17 cellular contexts compared by ENCODE assay signal in genomic region chr21:42760361-42760970, GRCh38.
DNase-seq lines count a peak whose midpoint lies in the region; ATAC-seq and TF ChIP-seq lines count a peak whose summit lies in the region.
"Had no signal": no experiment of that assay in that cellular context is flagged by ENCODE, and none has a peak within 500 bp of the region (broad histone marks: within the 10 kb centered on the region; RNA-seq: fewer than 3 reads in every experiment).

No MANE protein-coding gene starts in this region.

- H4K20me1 ChIP-seq in hepatocyte (ENCODE audit: insufficient read depth, poor library complexity, severe bottlenecking): no peaks in the 10 kb centered on the region

- no peak overlapping the region for H3K27ac Mint-ChIP-seq in stimulated activated naive CD8-positive, alpha-beta T cell treated with anti-CD3 and anti-CD28 coated beads, Interleukin-15, amount 100 ng/mL, for 72 hours
- no peak overlapping the region for H3K27ac Mint-ChIP-seq in WTC11
- H3K27ac Mint-ChIP-seq: B cell had no signal

- peak overlapping the region; percentile 52 for H3K4me2 ChIP-seq in hepatocyte
- H3K4me2 ChIP-seq: PC-9, SK-N-SH had no signal

- peak; percentile 37 for ATAC-seq in stimulated activated naive CD8-positive, alpha-beta T cell treated with anti-CD3 and anti-CD28 coated beads, Interleukin-15, amount 100 ng/mL, for 72 hours
- ATAC-seq in stimulated activated naive CD8-positive, alpha-beta T cell treated with anti-CD3 and anti-CD28 coated beads, Interleukin-15, Interleukin-2, amounts not matched to agents 100 U/mL and 50 U/mL, for 24 hours: no peak
- ATAC-seq in WTC11: no peak

- no peak overlapping the region for H3K4me3 Mint-ChIP-seq in stimulated activated naive CD8-positive, alpha-beta T cell treated with anti-CD3 and anti-CD28 coated beads, Interleukin-15, amount 100 ng/mL, for 72 hours
- no peak overlapping the region for H3K4me3 Mint-ChIP-seq in WTC11
- H3K4me3 Mint-ChIP-seq: B cell had no signal

- no peak overlapping the region for H2AFZ ChIP-seq in hepatocyte
- H2AFZ ChIP-seq: PC-9 had no signal

- no peaks in the 10 kb centered on the region for H3K79me2 ChIP-seq in hepatocyte

- no peaks in the 10 kb centered on the region for H3K9me2 ChIP-seq in hepatocyte (replicated peaks; ENCODE audit: insufficient read depth)
- H3K9me2 ChIP-seq: SK-N-SH had no signal

- DNase-seq in stimulated activated naive CD8-positive, alpha-beta T cell treated with anti-CD3 and anti-CD28 coated beads, Interleukin-15, amount 100 ng/mL, for 72 hours: no peak
- DNase-seq in stimulated activated naive CD8-positive, alpha-beta T cell treated with anti-CD3 and anti-CD28 coated beads, Interleukin-15, Interleukin-2, amounts not matched to agents 100 U/mL and 50 U/mL, for 24 hours: no peak
- DNase-seq in NCI-H82 treated with DMSO at 0.1 percent for 48 hours (lab: John Stamatoyannopoulos, UW; ENCODE audit: unreplicated experiment) (peak; percentile 46), hepatocyte (ENCODE audit: low spot score) (no peak), globus pallidus (ENCODE audit: low spot score) (no peak), WTC11 (ENCODE audit: low spot score) (no peak), AG08396 (ENCODE audit: low spot score) (no peak)
- no peak for DNase-seq in effector memory CD4-positive, alpha-beta T cell
- DNase-seq: DMS79, Kasumi-1, NCI-H187, NCI-H2227 treated with DMSO at 0.1 percent for 48 hours, PC-9, RPMI8226, SIG-M5, SK-N-SH had no signal

- no peaks in the 10 kb centered on the region for H3K27me3 ChIP-seq in hepatocyte
- no peaks in the 10 kb centered on the region for H3K27me3 ChIP-seq in effector memory CD4-positive, alpha-beta T cell (replicated peaks; ENCODE audit: control insufficient read depth, insufficient read depth, low read length, poor library complexity, severe bottlenecking)

- TF ChIP-seq CTCF in hepatocyte (IDR thresholded peaks at IDR 0.05; ENCODE audit: poor library complexity) (no peak), WTC11 (IDR thresholded peaks at IDR 0.05) (no peak)

- POLR2A ChIA-PET in WTC11 (lab: Charles Lee): no interaction called here

- H3K27me3 Mint-ChIP-seq in stimulated activated naive CD8-positive, alpha-beta T cell treated with anti-CD3 and anti-CD28 coated beads, Interleukin-15, amount 100 ng/mL, for 72 hours: no peaks in the 10 kb centered on the region
- H3K27me3 Mint-ChIP-seq in WTC11 (ENCODE audit: low read depth): no peaks in the 10 kb centered on the region
- H3K27me3 Mint-ChIP-seq: B cell had no signal

- H3K9me3 ChIP-seq in hepatocyte (ENCODE audit: low read depth): no peaks in the 10 kb centered on the region
- no peaks in the 10 kb centered on the region for H3K9me3 ChIP-seq in effector memory CD4-positive, alpha-beta T cell (ENCODE audit: control insufficient read depth, low read length)
- H3K9me3 ChIP-seq: SK-N-SH had no signal

- H3K4me3 ChIP-seq in hepatocyte: no peak overlapping the region
- H3K4me3 ChIP-seq in effector memory CD4-positive, alpha-beta T cell (ENCODE audit: insufficient read depth, low read depth, low read length, poor library complexity, severe bottlenecking): no peak overlapping the region
- H3K4me3 ChIP-seq: PC-9 had no signal

- H3K4me1 Mint-ChIP-seq in stimulated activated naive CD8-positive, alpha-beta T cell treated with anti-CD3 and anti-CD28 coated beads, Interleukin-15, amount 100 ng/mL, for 72 hours: no peaks in the 10 kb centered on the region
- H3K4me1 Mint-ChIP-seq in WTC11: 0 out of 2 replicates have a peak, but pooled peaks cover under 1% of the 10 kb centered on the region
- H3K4me1 Mint-ChIP-seq: B cell had no signal

- CTCF ChIA-PET in WTC11 (lab: Charles Lee): interaction anchor here (0.8 kb wide), 1 partner anchor 219 kb away, joined by 3 read pairs; no protein-coding TSS in a partner anchor

- H3K4me1 ChIP-seq in hepatocyte (ENCODE audit: insufficient read depth): peaks cover 15% of the 10 kb centered on the region
- no peaks in the 10 kb centered on the region for H3K4me1 ChIP-seq in effector memory CD4-positive, alpha-beta T cell (ENCODE audit: control insufficient read depth, insufficient read depth, low read length, poor library complexity, severe bottlenecking)

- no peaks in the 10 kb centered on the region for H3K9me3 Mint-ChIP-seq in stimulated activated naive CD8-positive, alpha-beta T cell treated with anti-CD3 and anti-CD28 coated beads, Interleukin-15, amount 100 ng/mL, for 72 hours
- no peaks in the 10 kb centered on the region for H3K9me3 Mint-ChIP-seq in WTC11

- H3K36me3 Mint-ChIP-seq in WTC11: peaks cover 39% of the 10 kb centered on the region

- 89% methylated on average over 17 of the region's 23 CpGs for WGBS in hepatocyte (ENCODE audit: low lambda C conversion rate, missing lambda C conversion rate)

- peak overlapping the region; percentile 96 for H3K27ac ChIP-seq in hepatocyte
- H3K27ac ChIP-seq in effector memory CD4-positive, alpha-beta T cell (ENCODE audit: insufficient read depth, low read length, poor library complexity, severe bottlenecking): no peak overlapping the region
- H3K27ac ChIP-seq: PC-9 had no signal

- H3K36me3 ChIP-seq in hepatocyte (replicated peaks; ENCODE audit: insufficient read depth, low read depth): no peaks in the 10 kb centered on the region
- no peaks in the 10 kb centered on the region for H3K36me3 ChIP-seq in effector memory CD4-positive, alpha-beta T cell (ENCODE audit: control insufficient read depth, insufficient read depth, low read length)

TF ChIP-seq in WTC11, 78 proteins besides CTCF, POLR2A, EP300 and RAD21:
- TF ChIP-seq ZSCAN18 (CRISPR knock-in tag; IDR thresholded peaks at IDR 0.05) (no peak), ATF1 (CRISPR knock-in tag; IDR thresholded peaks at IDR 0.05) (no peak), ZMAT4 (CRISPR knock-in tag; IDR thresholded peaks at IDR 0.05) (no peak), ZNF423 (CRISPR knock-in tag; IDR thresholded peaks at IDR 0.05) (no peak)
TF ChIP-seq in WTC11: peak in this region for 0.
